Comparison of ENCODE assay signal across 8 cellular contexts in genomic region chr12:42469355-42470006, GRCh38.
DNase-seq lines count a peak whose midpoint lies in the region; ATAC-seq lines count a peak whose summit lies in the region.

No MANE protein-coding gene starts in this region.

- no peak for DNase-seq in activated naive CD8-positive, alpha-beta T cell treated with anti-CD3 and anti-CD28 coated beads, Interleukin-2, amount 10 ng/mL, durations not matched to agents 7 days and 5 days
- DNase-seq in stimulated activated CD8-positive, alpha-beta memory T cell treated with anti-CD3 and anti-CD28 coated beads, Interleukin-4, amount 100 ng/mL, for 48 hours: no peak
- DNase-seq in stimulated activated naive CD4-positive, alpha-beta T cell treated with Interleukin-2 at 50 U/mL for 16 hours (lab: John Stamatoyannopoulos, UW): no peak
- DNase-seq in NCI-H2029 treated with DMSO at 0.1 percent for 48 hours (lab: John Stamatoyannopoulos, UW) (no peak), HK-2 (ENCODE audit: unreplicated experiment) (no peak)

- ATAC-seq in GM18498 (IDR thresholded peaks at IDR 0.05; ENCODE audit: unreplicated experiment) (peak; percentile 95), GM21360 (IDR thresholded peaks at IDR 0.05; ENCODE audit: unreplicated experiment) (peak; percentile 97), HG03520 (IDR thresholded peaks at IDR 0.05; ENCODE audit: unreplicated experiment) (peak; percentile 98)
- ATAC-seq in activated naive CD8-positive, alpha-beta T cell treated with anti-CD3 and anti-CD28 coated beads, Interleukin-2, amount 10 ng/mL, durations not matched to agents 7 days and 5 days (ENCODE audit: low read depth): peak; percentile 85

- peaks cover 5% of the 10 kb centered on the region for H3K36me3 Mint-ChIP-seq in activated naive CD8-positive, alpha-beta T cell treated with anti-CD3 and anti-CD28 coated beads, Interleukin-2, amount 10 ng/mL, durations not matched to agents 7 days and 5 days

- H3K27me3 Mint-ChIP-seq in activated naive CD8-positive, alpha-beta T cell treated with anti-CD3 and anti-CD28 coated beads, Interleukin-2, amount 10 ng/mL, durations not matched to agents 7 days and 5 days: peaks cover 5% of the 10 kb centered on the region

- H3K4me1 Mint-ChIP-seq in activated naive CD8-positive, alpha-beta T cell treated with anti-CD3 and anti-CD28 coated beads, Interleukin-2, amount 10 ng/mL, durations not matched to agents 7 days and 5 days: peaks cover 16% of the 10 kb centered on the region

- peak overlapping the region; percentile 75 for H3K4me3 Mint-ChIP-seq in activated naive CD8-positive, alpha-beta T cell treated with anti-CD3 and anti-CD28 coated beads, Interleukin-2, amount 10 ng/mL, durations not matched to agents 7 days and 5 days

- POLR2A ChIA-PET in activated naive CD8-positive, alpha-beta T cell treated with anti-CD3 and anti-CD28 coated beads, Interleukin-2, amount 10 ng/mL, durations not matched to agents 7 days and 5 days (lab: Charles Lee): no interaction called here

- H3K9me3 Mint-ChIP-seq in activated naive CD8-positive, alpha-beta T cell treated with anti-CD3 and anti-CD28 coated beads, Interleukin-2, amount 10 ng/mL, durations not matched to agents 7 days and 5 days: no peaks in the 10 kb centered on the region

- peak overlapping the region; percentile 67 for H3K27ac Mint-ChIP-seq in activated naive CD8-positive, alpha-beta T cell treated with anti-CD3 and anti-CD28 coated beads, Interleukin-2, amount 10 ng/mL, durations not matched to agents 7 days and 5 days
